17 cellular contexts compared by ENCODE assay signal in the genomic region with DNA sequence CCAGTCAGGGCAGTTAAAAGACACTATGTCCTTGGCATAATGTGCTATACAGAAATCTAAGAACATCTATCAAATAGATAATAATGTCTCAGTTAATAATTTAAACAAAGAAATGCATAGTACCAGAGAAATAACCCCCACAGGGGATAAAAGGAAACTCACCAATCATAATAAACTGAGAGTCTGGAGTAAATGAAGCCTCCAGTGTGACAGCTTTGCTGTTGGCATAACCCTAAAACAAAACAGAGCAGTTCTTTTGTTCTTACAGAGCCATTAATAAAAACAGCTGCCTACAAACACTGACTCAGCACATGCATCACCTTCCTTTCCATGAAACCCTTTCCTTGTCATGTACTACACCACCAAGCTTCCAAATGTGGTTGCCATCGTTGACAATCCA. TPM values are rescaled to one million over a fixed set of nuclear protein-coding genes. Genes with fewer than 3 reads are reported as not detected.
DNase-seq lines count a peak whose midpoint lies in the region; ATAC-seq and TF ChIP-seq lines count a peak whose summit lies in the region.
"Had no signal": no experiment of that assay in that cellular context is flagged by ENCODE, and none has a peak within 500 bp of the region (broad histone marks: within the 10 kb centered on the region; RNA-seq: fewer than 3 reads in every experiment).

No MANE protein-coding gene starts in this region.

- H3K9me3 ChIP-seq in OCI-LY7 (ENCODE audit: low read length) (no peaks in the 10 kb centered on the region), left ventricle myocardium inferior (replicated peaks) (no peaks in the 10 kb centered on the region)

- intact Hi-C loops in natural killer cell (cut with micrococcal nuclease) (no loop called here), OCI-LY7 (cut with micrococcal nuclease; ENCODE audit: unreplicated experiment) (no loop called here), left ventricle myocardium inferior (cut with micrococcal nuclease) (no loop called here)
- intact Hi-C loops in activated T-helper 2 cell treated with anti-CD3 and anti-CD28 coated beads, Interferon-gamma antibody, Interleukin-2, Interleukin-4, amounts not matched to agents 10 μg/mL and 5 μg/mL and 100 μg/mL, durations not matched to agents 14 hours and 24 hours and 36 hours (cut with micrococcal nuclease), result no loop called here

- H3K4me1 Mint-ChIP-seq in natural killer cell treated with Interleukin-12 subunit alpha and Interleukin-12 subunit beta and Interleukin-15 and Interleukin-18, amount 100 ng/mL, for 72 hours (ENCODE audit: low read depth in 2 of 2), result peaks cover 43 to 48% of the 10 kb centered on the region in 2 donors
- H3K4me1 Mint-ChIP-seq in natural killer cell (peaks cover 48 to 54% of the 10 kb centered on the region in 2 donors), type B pancreatic cell (ENCODE audit: unreplicated experiment) (no peaks in the 10 kb centered on the region)
- peaks cover 79% of the 10 kb centered on the region for H3K4me1 Mint-ChIP-seq in activated T-helper 2 cell treated with anti-CD3 and anti-CD28 coated beads, Interferon-gamma antibody, Interleukin-2, Interleukin-4, amounts not matched to agents 10 μg/mL and 5 μg/mL and 100 μg/mL, durations not matched to agents 14 hours and 24 hours and 36 hours (ENCODE audit: low read depth)
- H3K4me1 Mint-ChIP-seq: neural progenitor cell had no signal

- H3K27me3 ChIP-seq in left ventricle myocardium inferior (ENCODE audit: low read depth), result no peaks in the 10 kb centered on the region
- H3K27me3 ChIP-seq: neural progenitor cell had no signal

- no peak overlapping the region for H3K4me3 Mint-ChIP-seq in natural killer cell treated with Interleukin-12 subunit alpha and Interleukin-12 subunit beta and Interleukin-15 and Interleukin-18, amount 100 ng/mL, for 72 hours
- H3K4me3 Mint-ChIP-seq in natural killer cell, result no peak overlapping the region
- no peak overlapping the region for H3K4me3 Mint-ChIP-seq in activated T-helper 2 cell treated with anti-CD3 and anti-CD28 coated beads, Interferon-gamma antibody, Interleukin-2, Interleukin-4, amounts not matched to agents 10 μg/mL and 5 μg/mL and 100 μg/mL, durations not matched to agents 14 hours and 24 hours and 36 hours (ENCODE audit: low read depth)
- no peak overlapping the region for H3K4me3 Mint-ChIP-seq in type B pancreatic cell
- H3K4me3 Mint-ChIP-seq: neural progenitor cell had no signal

- no TSS peak for BruUV-seq in OCI-LY7 (replicated peaks; lab: Mats Ljungman, UMichigan)

- POLR2A ChIA-PET in OCI-LY7 (lab: Charles Lee), result interaction anchor here (1.3 kb wide), 1 partner anchor 12 kb away, joined by 4 read pairs; no protein-coding TSS in a partner anchor

- H3K9me2 ChIP-seq in OCI-LY7 (ENCODE audit: insufficient read depth, low read length), result no peaks in the 10 kb centered on the region

- no peak for ATAC-seq in natural killer cell treated with Interleukin-12 subunit alpha and Interleukin-12 subunit beta and Interleukin-15 and Interleukin-18, amount 100 ng/mL, for 72 hours
- no peak for ATAC-seq in natural killer cell
- ATAC-seq: right cardiac atrium had no signal

- no peak overlapping the region for H2AFZ ChIP-seq in OCI-LY7 (ENCODE audit: low read length)
- H2AFZ ChIP-seq: neural progenitor cell had no signal

- DNase-seq in natural killer cell treated with Interleukin-12 subunit alpha and Interleukin-12 subunit beta and Interleukin-15 and Interleukin-18, amount 100 ng/mL, for 72 hours (ENCODE audit: low spot score), result no peak
- DNase-seq in natural killer cell, result no peak
- no peak for DNase-seq in activated T-helper 2 cell treated with anti-CD3 and anti-CD28 coated beads, Interferon-gamma antibody, Interleukin-2, Interleukin-4, amounts not matched to agents 10 μg/mL and 5 μg/mL and 100 μg/mL, durations not matched to agents 14 hours and 24 hours and 36 hours (ENCODE audit: low spot score)
- DNase-seq in fibroblast of the aortic adventitia (ENCODE audit: low read depth), result peak; percentile 82
- DNase-seq in type B pancreatic cell (ENCODE audit: extremely low spot score, unreplicated experiment), result no peak
- DNase-seq in OCI-LY7 (ENCODE audit: low spot score), result no peak
- DNase-seq in left ventricle myocardium inferior, result no peak
- no peak for DNase-seq in NCI-H1092 treated with DMSO at 0.1 percent for 48 hours (lab: John Stamatoyannopoulos, UW)
- DNase-seq: activated CD8-positive, alpha-beta memory T cell treated with anti-CD3 and anti-CD28 coated beads, Interleukin-2, amount 50 U/mL, for 48 hours; GDM1; Karpas-422; mammary epithelial cell; NCI-H1436; NK-92 treated with Interleukin-12 subunit alpha and Interleukin-12 subunit beta, amount 100 ng/mL, for 24 hours; right cardiac atrium had no signal

- H3K27ac Mint-ChIP-seq in natural killer cell treated with Interleukin-12 subunit alpha and Interleukin-12 subunit beta and Interleukin-15 and Interleukin-18, amount 100 ng/mL, for 72 hours, result peak overlapping the region; percentile 47 to 48
- H3K27ac Mint-ChIP-seq in natural killer cell (peak overlapping the region in 1 of 2 donors; percentile 41), type B pancreatic cell (peak overlapping the region; percentile 61)
- peak overlapping the region; percentile 61 for H3K27ac Mint-ChIP-seq in activated T-helper 2 cell treated with anti-CD3 and anti-CD28 coated beads, Interferon-gamma antibody, Interleukin-2, Interleukin-4, amounts not matched to agents 10 μg/mL and 5 μg/mL and 100 μg/mL, durations not matched to agents 14 hours and 24 hours and 36 hours
- H3K27ac Mint-ChIP-seq: neural progenitor cell had no signal

- no peaks in the 10 kb centered on the region for H3K27me3 Mint-ChIP-seq in natural killer cell treated with Interleukin-12 subunit alpha and Interleukin-12 subunit beta and Interleukin-15 and Interleukin-18, amount 100 ng/mL, for 72 hours
- H3K27me3 Mint-ChIP-seq in natural killer cell (ENCODE audit: low read depth in 2 of 2) (no peaks in the 10 kb centered on the region), type B pancreatic cell (no peaks in the 10 kb centered on the region)
- no peaks in the 10 kb centered on the region for H3K27me3 Mint-ChIP-seq in activated T-helper 2 cell treated with anti-CD3 and anti-CD28 coated beads, Interferon-gamma antibody, Interleukin-2, Interleukin-4, amounts not matched to agents 10 μg/mL and 5 μg/mL and 100 μg/mL, durations not matched to agents 14 hours and 24 hours and 36 hours (ENCODE audit: low read depth)

- CTCF ChIA-PET in OCI-LY7 (lab: Charles Lee; ENCODE audit: unreplicated experiment), result no interaction called here

- no peaks in the 10 kb centered on the region for H4K20me1 ChIP-seq in OCI-LY7 (ENCODE audit: insufficient read depth, low read length)

- H3K27ac ChIP-seq in OCI-LY7 (ENCODE audit: low read depth, low read length, poor library complexity, severe bottlenecking), result no peak overlapping the region
- no peak overlapping the region for H3K27ac ChIP-seq in left ventricle myocardium inferior (replicated peaks)
- H3K27ac ChIP-seq: neural progenitor cell had no signal

- H3K4me3 ChIP-seq in fibroblast of the aortic adventitia (ENCODE audit: low read depth, low read length) (no peak overlapping the region), OCI-LY7 (ENCODE audit: low read depth, low read length, poor library complexity, severe bottlenecking) (no peak overlapping the region), left ventricle myocardium inferior (no peak overlapping the region)
- H3K4me3 ChIP-seq: neural progenitor cell had no signal

- H3K4me1 ChIP-seq in OCI-LY7 (ENCODE audit: insufficient read depth, low read length, poor library complexity, severe bottlenecking) (peaks cover 6% of the 10 kb centered on the region), left ventricle myocardium inferior (peaks cover 8% of the 10 kb centered on the region)
- H3K4me1 ChIP-seq: neural progenitor cell had no signal

- H3K9me3 Mint-ChIP-seq in natural killer cell treated with Interleukin-12 subunit alpha and Interleukin-12 subunit beta and Interleukin-15 and Interleukin-18, amount 100 ng/mL, for 72 hours, result no peaks in the 10 kb centered on the region
- H3K9me3 Mint-ChIP-seq in natural killer cell (no peaks in the 10 kb centered on the region), type B pancreatic cell (no peaks in the 10 kb centered on the region)
- no peaks in the 10 kb centered on the region for H3K9me3 Mint-ChIP-seq in activated T-helper 2 cell treated with anti-CD3 and anti-CD28 coated beads, Interferon-gamma antibody, Interleukin-2, Interleukin-4, amounts not matched to agents 10 μg/mL and 5 μg/mL and 100 μg/mL, durations not matched to agents 14 hours and 24 hours and 36 hours
- H3K9me3 Mint-ChIP-seq: neural progenitor cell had no signal

- H3K36me3 Mint-ChIP-seq in natural killer cell treated with Interleukin-12 subunit alpha and Interleukin-12 subunit beta and Interleukin-15 and Interleukin-18, amount 100 ng/mL, for 72 hours, result peaks cover 58% of the 10 kb centered on the region
- H3K36me3 Mint-ChIP-seq in natural killer cell, result peaks cover 48% of the 10 kb centered on the region
- H3K36me3 Mint-ChIP-seq in activated T-helper 2 cell treated with anti-CD3 and anti-CD28 coated beads, Interferon-gamma antibody, Interleukin-2, Interleukin-4, amounts not matched to agents 10 μg/mL and 5 μg/mL and 100 μg/mL, durations not matched to agents 14 hours and 24 hours and 36 hours (ENCODE audit: low read depth), result peaks cover 95% of the 10 kb centered on the region
- H3K36me3 Mint-ChIP-seq in type B pancreatic cell, result peaks cover 50% of the 10 kb centered on the region

- TF ChIP-seq CTCF in natural killer cell (IDR thresholded peaks at IDR 0.05) (no peak), fibroblast of the aortic adventitia (IDR thresholded peaks at IDR 0.05; ENCODE audit: insufficient read depth, low read length) (no peak), type B pancreatic cell (conservative IDR thresholded peaks at IDR 0.05) (no peak), OCI-LY7 (conservative IDR thresholded peaks at IDR 0.05; ENCODE audit: low read length) (no peak), left ventricle myocardium inferior (IDR thresholded peaks at IDR 0.05; ENCODE audit: borderline replicate concordance) (no peak)

- peaks cover 99% of the 10 kb centered on the region for H3K36me3 ChIP-seq in OCI-LY7 (ENCODE audit: insufficient read depth, low read length)
- peaks cover 100% of the 10 kb centered on the region for H3K36me3 ChIP-seq in left ventricle myocardium inferior

- peaks cover 16% of the 10 kb centered on the region; the same call in 1 of the 2 replicates for H3K79me2 ChIP-seq in OCI-LY7 (ENCODE audit: insufficient read depth, low read depth, low read length)

- H3K4me2 ChIP-seq in OCI-LY7 (ENCODE audit: low read length), result no peak overlapping the region
- H3K4me2 ChIP-seq: neural progenitor cell had no signal

RNA-seq across cellular contexts. Expression of gene PPM1M, which starts 13.5 kb away (rescaled TPM):
- 10 to 100 TPM; 45.7 to 47.7 TPM for total RNA-seq in natural killer cell treated with Interleukin-12 subunit alpha and Interleukin-12 subunit beta and Interleukin-15 and Interleukin-18, amount 100 ng/mL, for 72 hours
- total RNA-seq in natural killer cell (10 to 100 TPM; 66.0 to 83.7 (median 77.8) TPM), fibroblast of the aortic adventitia (ENCODE audit: low replicate concordance) (27.4 and 42.4 TPM in 2 replicates), type B pancreatic cell (ENCODE audit: low replicate concordance) (5.2 and 8.0 TPM in 2 replicates), OCI-LY7 (2022) (13.8 and 15.6 TPM in 2 replicates), left ventricle myocardium inferior (9.2 TPM)
- total RNA-seq in activated T-helper 2 cell treated with anti-CD3 and anti-CD28 coated beads, Interferon-gamma antibody, Interleukin-2, Interleukin-4, amounts not matched to agents 10 μg/mL and 5 μg/mL and 100 μg/mL, durations not matched to agents 14 hours and 24 hours and 36 hours, result 44.7 and 46.4 TPM in 2 replicates
- total RNA-seq in OCI-LY7 (2014; rRNA removed; shearing (Covaris generic)), result 1.1 and 4.4 TPM in 2 replicates

RNA-seq across cellular contexts. Expression of gene WDR82, which starts 19.4 kb away (rescaled TPM):
- total RNA-seq in natural killer cell treated with Interleukin-12 subunit alpha and Interleukin-12 subunit beta and Interleukin-15 and Interleukin-18, amount 100 ng/mL, for 72 hours, result 10 to 100 TPM; 82.8 to 87.4 TPM
- 100 to 1,000 TPM; 108 to 131 (median 109) TPM for total RNA-seq in natural killer cell
- total RNA-seq in activated T-helper 2 cell treated with anti-CD3 and anti-CD28 coated beads, Interferon-gamma antibody, Interleukin-2, Interleukin-4, amounts not matched to agents 10 μg/mL and 5 μg/mL and 100 μg/mL, durations not matched to agents 14 hours and 24 hours and 36 hours, result 101 and 103 TPM in 2 replicates
- total RNA-seq in fibroblast of the aortic adventitia (ENCODE audit: low replicate concordance), result 39.6 and 61.5 TPM in 2 replicates
- total RNA-seq in type B pancreatic cell (ENCODE audit: low replicate concordance), result 74.2 and 96.8 TPM in 2 replicates
- total RNA-seq in OCI-LY7 (2014; rRNA removed; shearing (Covaris generic)), result 27.8 and 38.5 TPM in 2 replicates
- 66.2 and 67.9 TPM in 2 replicates for total RNA-seq in OCI-LY7 (2022)
- total RNA-seq in left ventricle myocardium inferior, result 61.6 TPM

RNA-seq across cellular contexts. Expression of gene TWF2, which starts 20.1 kb away (rescaled TPM):
- 100 to 1,000 TPM in 1 of 2 donors, 10 to 100 TPM in 1; 90.3 to 117 TPM for total RNA-seq in natural killer cell treated with Interleukin-12 subunit alpha and Interleukin-12 subunit beta and Interleukin-15 and Interleukin-18, amount 100 ng/mL, for 72 hours
- total RNA-seq in natural killer cell, result 10 to 100 TPM; 49.2 to 76.6 (median 52.0) TPM
- 89.7 and 91.1 TPM in 2 replicates for total RNA-seq in activated T-helper 2 cell treated with anti-CD3 and anti-CD28 coated beads, Interferon-gamma antibody, Interleukin-2, Interleukin-4, amounts not matched to agents 10 μg/mL and 5 μg/mL and 100 μg/mL, durations not matched to agents 14 hours and 24 hours and 36 hours
- total RNA-seq in fibroblast of the aortic adventitia (ENCODE audit: low replicate concordance), result 97.5 and 109 TPM in 2 replicates
- 33.7 and 39.3 TPM in 2 replicates for total RNA-seq in type B pancreatic cell (ENCODE audit: low replicate concordance)
- 40.0 and 52.8 TPM in 2 replicates for total RNA-seq in OCI-LY7 (2014; rRNA removed; shearing (Covaris generic))
- total RNA-seq in OCI-LY7 (2022), result 60.2 and 64.9 TPM in 2 replicates
- 115 TPM for total RNA-seq in left ventricle myocardium inferior

RNA-seq across cellular contexts. Expression of gene GLYCTK, which starts 28.6 kb away (rescaled TPM):
- total RNA-seq in natural killer cell treated with Interleukin-12 subunit alpha and Interleukin-12 subunit beta and Interleukin-15 and Interleukin-18, amount 100 ng/mL, for 72 hours, result 10 to 100 TPM; 26.0 to 34.2 TPM
- total RNA-seq in natural killer cell (10 to 100 TPM; 43.3 to 60.8 (median 45.2) TPM), fibroblast of the aortic adventitia (ENCODE audit: low replicate concordance) (6.1 and 10.4 TPM in 2 replicates), type B pancreatic cell (ENCODE audit: low replicate concordance) (29.7 and 50.5 TPM in 2 replicates), OCI-LY7 (2022) (28.6 and 29.6 TPM in 2 replicates), left ventricle myocardium inferior (4.0 TPM)
- 16.6 and 16.8 TPM in 2 replicates for total RNA-seq in activated T-helper 2 cell treated with anti-CD3 and anti-CD28 coated beads, Interferon-gamma antibody, Interleukin-2, Interleukin-4, amounts not matched to agents 10 μg/mL and 5 μg/mL and 100 μg/mL, durations not matched to agents 14 hours and 24 hours and 36 hours
- total RNA-seq in OCI-LY7 (2014; rRNA removed; shearing (Covaris generic)), result 24.5 and 28.1 TPM in 2 replicates

RNA-seq across cellular contexts. Expression of gene TLR9, which starts 33.6 kb away (rescaled TPM):
- under 1 TPM; 0.10 to 0.39 TPM for total RNA-seq in natural killer cell treated with Interleukin-12 subunit alpha and Interleukin-12 subunit beta and Interleukin-15 and Interleukin-18, amount 100 ng/mL, for 72 hours
- total RNA-seq in natural killer cell, result under 1 TPM in 2 of 3 donors, not detected in 1; 0.20 to 0.21 TPM
- 0.32 and 0.50 TPM in 2 replicates for total RNA-seq in activated T-helper 2 cell treated with anti-CD3 and anti-CD28 coated beads, Interferon-gamma antibody, Interleukin-2, Interleukin-4, amounts not matched to agents 10 μg/mL and 5 μg/mL and 100 μg/mL, durations not matched to agents 14 hours and 24 hours and 36 hours
- total RNA-seq in fibroblast of the aortic adventitia (ENCODE audit: low replicate concordance), result not detected in 2 replicates
- 0.22 TPM in 1 of 2 replicates, not detected in the other for total RNA-seq in type B pancreatic cell (ENCODE audit: low replicate concordance)
- 0.51 and 1.7 TPM in 2 replicates for total RNA-seq in OCI-LY7 (2014; rRNA removed; shearing (Covaris generic))
- 3.7 and 9.0 TPM in 2 replicates for total RNA-seq in OCI-LY7 (2022)
- 0.66 TPM for total RNA-seq in left ventricle myocardium inferior
- total RNA-seq: glomerular endothelial cell, mammary epithelial cell had no signal
